Comparison of ENCODE assay signal across 6 cellular contexts in genomic region chr2:219254590-219255219, GRCh38. TPM values are rescaled to one million over a fixed set of nuclear protein-coding genes. Genes with fewer than 3 reads are reported as not detected.
DNase-seq lines count a peak whose midpoint lies in the region; ATAC-seq and TF ChIP-seq lines count a peak whose summit lies in the region.

No MANE protein-coding gene starts in this region.

- H3K4me3 Mint-ChIP-seq in activated T-helper 2 cell treated with anti-CD3 and anti-CD28 coated beads, Interferon-gamma antibody, Interleukin-2, Interleukin-4, amounts not matched to agents 10 μg/mL and 5 μg/mL and 100 μg/mL, durations not matched to agents 14 hours and 24 hours and 36 hours (ENCODE audit: low read depth): peak overlapping the region; percentile 77

- peak overlapping the region; percentile 72 for H3K4me3 ChIP-seq in lower lobe of right lung

- H3K4me1 ChIP-seq in lower lobe of right lung: peaks cover 38% of the 10 kb centered on the region

- H3K27me3 ChIP-seq in lower lobe of right lung (ENCODE audit: low read depth): no peaks in the 10 kb centered on the region

- H3K4me1 Mint-ChIP-seq in activated T-helper 2 cell treated with anti-CD3 and anti-CD28 coated beads, Interferon-gamma antibody, Interleukin-2, Interleukin-4, amounts not matched to agents 10 μg/mL and 5 μg/mL and 100 μg/mL, durations not matched to agents 14 hours and 24 hours and 36 hours (ENCODE audit: low read depth): peaks cover 39% of the 10 kb centered on the region

- TF ChIP-seq POLR2A in GM18505 (IDR thresholded peaks at IDR 0.05; ENCODE audit: borderline replicate concordance, extremely low read depth, insufficient read depth, insufficient read length): no peak

- H3K36me3 Mint-ChIP-seq in activated T-helper 2 cell treated with anti-CD3 and anti-CD28 coated beads, Interferon-gamma antibody, Interleukin-2, Interleukin-4, amounts not matched to agents 10 μg/mL and 5 μg/mL and 100 μg/mL, durations not matched to agents 14 hours and 24 hours and 36 hours (ENCODE audit: low read depth): peaks cover 36% of the 10 kb centered on the region

- H3K27ac ChIP-seq in lower lobe of right lung (peak overlapping the region; percentile 85), RWPE1 (no peak overlapping the region)

- H3K36me3 ChIP-seq in lower lobe of right lung: peaks cover 9% of the 10 kb centered on the region

- peak; percentile 40 for DNase-seq in activated T-helper 2 cell treated with anti-CD3 and anti-CD28 coated beads, Interferon-gamma antibody, Interleukin-2, Interleukin-4, amounts not matched to agents 10 μg/mL and 5 μg/mL and 100 μg/mL, durations not matched to agents 14 hours and 24 hours and 36 hours (ENCODE audit: low spot score)
- DNase-seq in lower lobe of right lung: no peak
- DNase-seq in RWPE1 (ENCODE audit: low spot score): no peak

- H3K27me3 Mint-ChIP-seq in activated T-helper 2 cell treated with anti-CD3 and anti-CD28 coated beads, Interferon-gamma antibody, Interleukin-2, Interleukin-4, amounts not matched to agents 10 μg/mL and 5 μg/mL and 100 μg/mL, durations not matched to agents 14 hours and 24 hours and 36 hours (ENCODE audit: low read depth): peaks cover 3% of the 10 kb centered on the region

- H3K27ac Mint-ChIP-seq in activated T-helper 2 cell treated with anti-CD3 and anti-CD28 coated beads, Interferon-gamma antibody, Interleukin-2, Interleukin-4, amounts not matched to agents 10 μg/mL and 5 μg/mL and 100 μg/mL, durations not matched to agents 14 hours and 24 hours and 36 hours: peak overlapping the region; percentile 92

- H3K9me3 Mint-ChIP-seq in activated T-helper 2 cell treated with anti-CD3 and anti-CD28 coated beads, Interferon-gamma antibody, Interleukin-2, Interleukin-4, amounts not matched to agents 10 μg/mL and 5 μg/mL and 100 μg/mL, durations not matched to agents 14 hours and 24 hours and 36 hours: no peaks in the 10 kb centered on the region

- POLR2A ChIA-PET in RWPE1 (lab: Yijun Ruan, JAX; ENCODE audit: low non-redundant PET): interaction anchor here (1.7 to 4.9 kb wide), 3 partner anchors 9 to 24 kb away, joined by 6 to 35 read pairs (median 10); partner anchors contain the start of genes DNAJB2, GLB1L and STK16

- TF ChIP-seq CTCF in lower lobe of right lung (IDR thresholded peaks at IDR 0.05): no peak
- TF ChIP-seq CTCF in RWPE1 (conservative IDR thresholded peaks at IDR 0.05; ENCODE audit: low read depth): no peak

- intact Hi-C loops in activated T-helper 2 cell treated with anti-CD3 and anti-CD28 coated beads, Interferon-gamma antibody, Interleukin-2, Interleukin-4, amounts not matched to agents 10 μg/mL and 5 μg/mL and 100 μg/mL, durations not matched to agents 14 hours and 24 hours and 36 hours (cut with micrococcal nuclease): loop anchor here (1.0 to 10.0 kb wide), 2 partner anchors 25 to 850 kb away; partner anchors contain the start of gene DNAJB2
- intact Hi-C loops in lower lobe of right lung (cut with DNase I): no loop called here

- no peaks in the 10 kb centered on the region for H3K9me3 ChIP-seq in lower lobe of right lung

- CTCF ChIA-PET in RWPE1 (lab: Yijun Ruan, JAX): interaction anchor here (2.4 to 3.2 kb wide), 2 partner anchors 23 to 40 kb away, joined by 18 to 20 read pairs; no protein-coding TSS in a partner anchor

- ATAC-seq in GM18517 (IDR thresholded peaks at IDR 0.05; ENCODE audit: unreplicated experiment): peak; percentile 34
- peak; percentile 35 for ATAC-seq in HG03378 (IDR thresholded peaks at IDR 0.05; ENCODE audit: unreplicated experiment)
- ATAC-seq in lower lobe of right lung: peak; percentile 5 to 21
- ATAC-seq in GM18505 (IDR thresholded peaks at IDR 0.05; ENCODE audit: unreplicated experiment): no peak

RNA-seq across cellular contexts. Expression of gene TUBA4A, which starts 1.0 kb away (rescaled TPM):
- total RNA-seq in activated T-helper 2 cell treated with anti-CD3 and anti-CD28 coated beads, Interferon-gamma antibody, Interleukin-2, Interleukin-4, amounts not matched to agents 10 μg/mL and 5 μg/mL and 100 μg/mL, durations not matched to agents 14 hours and 24 hours and 36 hours: 220 and 231 TPM in 2 replicates
- 35.0 TPM for total RNA-seq in lower lobe of right lung

RNA-seq across cellular contexts. Expression of gene TUBA4B, which starts 1.7 kb away (rescaled TPM):
- not detected in 2 replicates for total RNA-seq in activated T-helper 2 cell treated with anti-CD3 and anti-CD28 coated beads, Interferon-gamma antibody, Interleukin-2, Interleukin-4, amounts not matched to agents 10 μg/mL and 5 μg/mL and 100 μg/mL, durations not matched to agents 14 hours and 24 hours and 36 hours
- 3.5 TPM for total RNA-seq in lower lobe of right lung

RNA-seq across cellular contexts. Expression of gene STK16, which starts 9.4 kb away (rescaled TPM):
- total RNA-seq in activated T-helper 2 cell treated with anti-CD3 and anti-CD28 coated beads, Interferon-gamma antibody, Interleukin-2, Interleukin-4, amounts not matched to agents 10 μg/mL and 5 μg/mL and 100 μg/mL, durations not matched to agents 14 hours and 24 hours and 36 hours: 32.0 and 33.3 TPM in 2 replicates
- total RNA-seq in lower lobe of right lung: 26.7 TPM

RNA-seq across cellular contexts. Expression of gene GLB1L, which starts 9.5 kb away (rescaled TPM):
- 4.2 and 4.4 TPM in 2 replicates for total RNA-seq in activated T-helper 2 cell treated with anti-CD3 and anti-CD28 coated beads, Interferon-gamma antibody, Interleukin-2, Interleukin-4, amounts not matched to agents 10 μg/mL and 5 μg/mL and 100 μg/mL, durations not matched to agents 14 hours and 24 hours and 36 hours
- total RNA-seq in lower lobe of right lung: 12.6 TPM

RNA-seq across cellular contexts. Expression of gene DNAJB2, which starts 24.5 kb away (rescaled TPM):
- 49.8 and 55.6 TPM in 2 replicates for total RNA-seq in activated T-helper 2 cell treated with anti-CD3 and anti-CD28 coated beads, Interferon-gamma antibody, Interleukin-2, Interleukin-4, amounts not matched to agents 10 μg/mL and 5 μg/mL and 100 μg/mL, durations not matched to agents 14 hours and 24 hours and 36 hours
- total RNA-seq in lower lobe of right lung: 76.6 TPM
